22 cellular contexts compared by ENCODE assay signal in the genomic region with DNA sequence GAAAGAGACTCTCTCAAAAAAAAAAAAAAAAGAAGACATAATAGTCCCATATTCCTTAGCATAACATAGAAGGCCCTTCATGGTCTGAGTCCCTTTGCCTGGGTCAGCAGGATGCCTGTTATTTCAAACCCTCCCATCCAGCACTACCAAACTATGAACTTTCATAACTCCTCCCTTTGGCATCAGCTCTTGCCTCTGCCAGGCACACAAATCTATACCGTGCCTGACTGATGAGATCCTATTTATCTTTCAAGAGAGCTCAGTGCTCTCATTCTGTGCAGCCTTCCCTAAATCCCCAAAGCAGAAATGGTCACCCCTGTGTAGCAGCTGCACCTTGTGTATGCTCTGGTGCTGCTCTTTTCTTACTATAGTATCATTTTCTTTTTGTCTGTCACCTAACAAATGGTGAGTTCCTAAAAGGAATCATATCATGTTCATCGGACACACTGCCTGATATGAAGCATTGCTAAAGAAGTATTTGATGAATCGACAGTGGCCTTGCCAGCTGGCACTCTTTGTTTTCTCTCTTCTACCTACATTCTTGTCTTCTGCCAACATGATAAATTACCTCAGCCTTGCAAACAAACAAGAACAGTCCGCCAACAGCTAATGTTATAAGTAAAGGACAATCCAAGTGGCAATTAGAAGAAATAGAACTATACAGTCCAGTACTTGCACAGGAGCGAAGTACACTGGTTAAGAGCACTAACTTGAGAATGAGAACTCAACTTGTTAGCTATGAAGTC. TPM values are rescaled to one million over a fixed set of nuclear protein-coding genes. Genes with fewer than 3 reads are reported as not detected.
DNase-seq lines count a peak whose midpoint lies in the region; TF ChIP-seq lines count a peak whose summit lies in the region.
"Had no signal": no experiment of that assay in that cellular context is flagged by ENCODE, and none has a peak within 500 bp of the region (broad histone marks: within the 10 kb centered on the region; RNA-seq: fewer than 3 reads in every experiment).

No MANE protein-coding gene starts in this region.

- intact Hi-C loops in MCF 10A (cut with micrococcal nuclease) (no loop called here), mammary epithelial cell (cut with micrococcal nuclease) (no loop called here)

- POLR2A ChIA-PET in MCF 10A (lab: Yijun Ruan, JAX) = interaction anchor here (0.6 to 1.6 kb wide), 4 partner anchors 10 to 395 kb away, joined by 3 to 4 read pairs (median 3); no protein-coding TSS in a partner anchor

- H3K27me3 Mint-ChIP-seq in MCF 10A (ENCODE audit: insufficient read depth, unreplicated experiment) = no peaks in the 10 kb centered on the region
- H3K27me3 Mint-ChIP-seq in activated naive CD4-positive, alpha-beta T cell treated with anti-CD3 and anti-CD28 coated beads, Interleukin-2, amount 10 ng/mL, durations not matched to agents 7 days and 5 days = no peaks in the 10 kb centered on the region
- H3K27me3 Mint-ChIP-seq: activated CD4-positive, alpha-beta T cell treated with anti-CD3 and anti-CD28 coated beads for 36 hours; stimulated activated naive CD8-positive, alpha-beta T cell treated with anti-CD3 and anti-CD28 coated beads, Interleukin-15, Interleukin-2, amounts not matched to agents 100 ng/mL and 50 ng/mL, for 24 hours had no signal

- H3K79me2 ChIP-seq in mammary epithelial cell (ENCODE audit: insufficient read depth, low read length) = no peaks in the 10 kb centered on the region

- no peaks in the 10 kb centered on the region for H3K36me3 ChIP-seq in mammary epithelial cell (ENCODE audit: insufficient read depth, low read length)
- H3K36me3 ChIP-seq: transverse colon had no signal

- no peaks in the 10 kb centered on the region for H3K27me3 ChIP-seq in mammary epithelial cell (ENCODE audit: insufficient read depth, low read length)
- H3K27me3 ChIP-seq: foreskin keratinocyte, transverse colon had no signal

- no peak overlapping the region for H3K4me3 Mint-ChIP-seq in MCF 10A (ENCODE audit: unreplicated experiment)
- H3K4me3 Mint-ChIP-seq in activated naive CD4-positive, alpha-beta T cell treated with anti-CD3 and anti-CD28 coated beads, Interleukin-2, amount 10 ng/mL, durations not matched to agents 7 days and 5 days = no peak overlapping the region
- H3K4me3 Mint-ChIP-seq: activated CD4-positive, alpha-beta T cell treated with anti-CD3 and anti-CD28 coated beads for 36 hours; activated T-cell treated with anti-CD3 and anti-CD28 coated beads, Interleukin-2, amount 50 U/mL, for 72 hours; CD14-positive monocyte; immature natural killer cell; stimulated activated naive CD8-positive, alpha-beta T cell treated with anti-CD3 and anti-CD28 coated beads, Interleukin-15, Interleukin-2, amounts not matched to agents 100 ng/mL and 50 ng/mL, for 24 hours had no signal

- H2AFZ ChIP-seq in mammary epithelial cell (ENCODE audit: low read depth, low read length) = no peak overlapping the region
- H2AFZ ChIP-seq: PC-9 had no signal

- H3K9me3 Mint-ChIP-seq in MCF 10A (ENCODE audit: unreplicated experiment) = peaks cover 15% of the 10 kb centered on the region
- H3K9me3 Mint-ChIP-seq in activated naive CD4-positive, alpha-beta T cell treated with anti-CD3 and anti-CD28 coated beads, Interleukin-2, amount 10 ng/mL, durations not matched to agents 7 days and 5 days = no peaks in the 10 kb centered on the region
- H3K9me3 Mint-ChIP-seq: immature natural killer cell had no signal

- no peaks in the 10 kb centered on the region for H3K36me3 Mint-ChIP-seq in MCF 10A (ENCODE audit: insufficient read depth, unreplicated experiment)
- H3K36me3 Mint-ChIP-seq in activated naive CD4-positive, alpha-beta T cell treated with anti-CD3 and anti-CD28 coated beads, Interleukin-2, amount 10 ng/mL, durations not matched to agents 7 days and 5 days = no peaks in the 10 kb centered on the region
- H3K36me3 Mint-ChIP-seq: CD14-positive monocyte had no signal

- H3K4me1 ChIP-seq in mammary epithelial cell (ENCODE audit: insufficient read depth, low read length) = no peaks in the 10 kb centered on the region
- H3K4me1 ChIP-seq: foreskin keratinocyte, transverse colon had no signal

- no peak overlapping the region for H3K27ac Mint-ChIP-seq in MCF 10A (ENCODE audit: low read depth, unreplicated experiment)
- H3K27ac Mint-ChIP-seq in activated naive CD4-positive, alpha-beta T cell treated with anti-CD3 and anti-CD28 coated beads, Interleukin-2, amount 10 ng/mL, durations not matched to agents 7 days and 5 days = no peak overlapping the region
- H3K27ac Mint-ChIP-seq: activated CD4-positive, alpha-beta T cell treated with anti-CD3 and anti-CD28 coated beads for 36 hours; activated T-cell treated with anti-CD3 and anti-CD28 coated beads, Interleukin-2, amount 50 U/mL, for 72 hours; CD14-positive monocyte; immature natural killer cell; stimulated activated naive CD8-positive, alpha-beta T cell treated with anti-CD3 and anti-CD28 coated beads, Interleukin-15, Interleukin-2, amounts not matched to agents 100 ng/mL and 50 ng/mL, for 24 hours had no signal

- H3K27ac ChIP-seq in mammary epithelial cell (ENCODE audit: insufficient read depth, low read depth, low read length) = no peak overlapping the region
- H3K27ac ChIP-seq: foreskin keratinocyte, PC-9, transverse colon had no signal

- no peak overlapping the region for H3K9ac ChIP-seq in mammary epithelial cell (ENCODE audit: insufficient read depth, low read length)

- DNase-seq in MCF 10A (ENCODE audit: unreplicated experiment) (peak; percentile 39), mammary epithelial cell (no peak), astrocyte of the hippocampus (ENCODE audit: low read depth, low spot score) (peak; percentile 2), mucosa of gallbladder (ENCODE audit: low spot score) (peak; percentile 59), dedifferentiated amniotic fluid mesenchymal stem cell (ENCODE audit: extremely low spot score) (no peak), SW 1271 (lab: John Stamatoyannopoulos, UW) (no peak), GF-D8 (lab: John Stamatoyannopoulos, UW) (no peak)
- no peak for DNase-seq in activated naive CD4-positive, alpha-beta T cell treated with anti-CD3 and anti-CD28 coated beads, Interleukin-2, amount 10 ng/mL, durations not matched to agents 7 days and 5 days
- DNase-seq: activated CD4-positive, alpha-beta T cell treated with anti-CD3 and anti-CD28 coated beads for 36 hours; activated T-cell treated with anti-CD3 and anti-CD28 coated beads, Interleukin-2, amount 50 U/mL, for 72 hours; effector CD4-positive, alpha-beta T cell; foreskin keratinocyte; immature natural killer cell; NCI-H146; PC-9; SIG-M5; stimulated activated CD4-positive, alpha-beta T cell treated with anti-CD3 and anti-CD28 coated beads, Interleukin-4, amount 100 ng/mL, for 4 hours; T-helper 1 cell; transverse colon had no signal

- CTCF ChIA-PET in MCF 10A (lab: Yijun Ruan, JAX) = interaction anchor here (0.7 kb wide), 2 partner anchors 13 to 91 kb away, joined by 3 read pairs; no protein-coding TSS in a partner anchor
- CTCF ChIA-PET in mammary epithelial cell (lab: Charles Lee; ENCODE audit: low non-redundant PET) = no interaction called here
- CTCF ChIA-PET in activated naive CD4-positive, alpha-beta T cell treated with anti-CD3 and anti-CD28 coated beads, Interleukin-2, amount 10 ng/mL, durations not matched to agents 7 days and 5 days (lab: Charles Lee) = no interaction called here

- no peak overlapping the region for H3K4me3 ChIP-seq in mammary epithelial cell (replicated peaks in 1 of 3; ENCODE audit: insufficient read depth in 1 of 3, low read depth in 2 of 3, low read length in 3 of 3)
- H3K4me3 ChIP-seq: lung, PC-9, transverse colon had no signal

- in situ Hi-C loops in mammary epithelial cell (cut with MboI; ENCODE audit: low sequenced_read_pairs in 2 of 2) = no loop called here

- BruUV-seq in MCF 10A (replicated peaks; lab: Mats Ljungman, UMichigan) (no TSS peak), mammary epithelial cell (replicated peaks; lab: Mats Ljungman, UMichigan) (no TSS peak)

- 65% methylated on average over 5 of the region's 5 CpGs for WGBS in mammary epithelial cell (ENCODE audit: low coverage, missing lambda C conversion rate)

- H3K4me2 ChIP-seq in mammary epithelial cell (ENCODE audit: insufficient read depth, low read depth, low read length) = no peak overlapping the region
- H3K4me2 ChIP-seq: PC-9 had no signal

- no peaks in the 10 kb centered on the region for H3K4me1 Mint-ChIP-seq in MCF 10A (ENCODE audit: insufficient read depth, unreplicated experiment)
- no peaks in the 10 kb centered on the region for H3K4me1 Mint-ChIP-seq in activated naive CD4-positive, alpha-beta T cell treated with anti-CD3 and anti-CD28 coated beads, Interleukin-2, amount 10 ng/mL, durations not matched to agents 7 days and 5 days
- H3K4me1 Mint-ChIP-seq: activated CD4-positive, alpha-beta T cell treated with anti-CD3 and anti-CD28 coated beads for 36 hours; CD14-positive monocyte; immature natural killer cell had no signal

- TF ChIP-seq CTCF in MCF 10A (IDR thresholded peaks at IDR 0.05; ENCODE audit: unreplicated experiment) (no peak), mammary epithelial cell (conservative IDR thresholded peaks at IDR 0.05 in 1 of 2, IDR thresholded peaks at IDR 0.05 in 1 of 2; ENCODE audit: extremely low read depth in 1 of 2, insufficient read depth in 1 of 2, low read depth in 1 of 2, low read length in 2 of 2) (no peak)

- no peaks in the 10 kb centered on the region for H4K20me1 ChIP-seq in mammary epithelial cell (ENCODE audit: insufficient read depth, low read length)

- dilution Hi-C loops in mammary epithelial cell (cut with HindIII; ENCODE audit: low sequenced_read_pairs) = no loop called here

- H3K9me3 ChIP-seq in mammary epithelial cell (replicated peaks; ENCODE audit: insufficient read depth, low read length) = no peaks in the 10 kb centered on the region
- H3K9me3 ChIP-seq: transverse colon had no signal

RNA-seq across cellular contexts. Expression of gene FMO4, which starts 29.9 kb away (rescaled TPM):
- total RNA-seq in MCF 10A (2022) (0.63 and 1.5 TPM in 2 replicates), mammary epithelial cell (1 to 10 TPM; 1.8 to 7.0 TPM), mucosa of gallbladder (3.6 TPM)
- 1.8 TPM for polyA plus RNA-seq in mammary epithelial cell
- polyA minus RNA-seq in mammary epithelial cell = 2.7 TPM

Comparison
In these comparisons a context has a peak if more than half of its experiments do, and no peak if none do; other contexts are left out.
1. DNase-seq: peak in MCF 10A (single experiment), astrocyte of the hippocampus (single experiment) and mucosa of gallbladder (single experiment); none in mammary epithelial cell (single experiment), activated naive CD4-positive, alpha-beta T cell treated with anti-CD3 and anti-CD28 coated beads, Interleukin-2, amount 10 ng/mL, durations not matched to agents 7 days and 5 days (single experiment), dedifferentiated amniotic fluid mesenchymal stem cell (single experiment), SW 1271 (0 of 2) and GF-D8 (single experiment).